In genomic region chr14:70640938-70641547, GRCh38 we compare ENCODE assay signal across 7 cellular contexts. TPM values are rescaled to one million over a fixed set of nuclear protein-coding genes. Genes with fewer than 3 reads are reported as not detected.
A peak's percentile ranks its signal among the peaks of the same experiment; 100 is the strongest.
DNase-seq lines count a peak whose midpoint lies in the region; ATAC-seq, FAIRE-seq and TF ChIP-seq lines count a peak whose summit lies in the region.

No MANE protein-coding gene starts in this region.

- H3K27me3 ChIP-seq in H7 (ENCODE audit: control insufficient read depth, insufficient read depth, low read length) (peaks cover 1% of the 10 kb centered on the region; the same call in 1 of the 2 replicates), dorsolateral prefrontal cortex (peaks cover 0 to 50% (median 3%) of the 10 kb centered on the region in 45 donors), stomach (peaks cover 0 to 46% (median 0%) of the 10 kb centered on the region in 3 donors)

- peak; percentile 64 for ATAC-seq in activated B cell treated with CpG ODN at 0.5 μM for 24 hours (ENCODE audit: low read depth)
- ATAC-seq in memory B cell (ENCODE audit: low read depth) = peak; percentile 66

- no peaks in the 10 kb centered on the region for H3K9me3 ChIP-seq in stomach

- H3K4me3 Mint-ChIP-seq in activated B cell treated with CpG ODN at 0.5 μM for 24 hours (peak overlapping the region; percentile 97), memory B cell (peak overlapping the region; percentile 90)

- H3K27ac Mint-ChIP-seq in activated B cell treated with CpG ODN at 0.5 μM for 24 hours (peak overlapping the region; percentile 97), memory B cell (peak overlapping the region; percentile 61)

- H3K4me3 ChIP-seq in H7 (ENCODE audit: insufficient read depth, low read depth, low read length) = peak overlapping the region; percentile 87
- H3K4me3 ChIP-seq in dorsolateral prefrontal cortex = peak overlapping the region in 58 of 59 donors; percentile 23 to 81 (median 66)
- H3K4me3 ChIP-seq in stomach = peak overlapping the region; percentile 66 to 92 (median 82)

- H3K4me1 ChIP-seq in stomach = peaks cover 7 to 36% (median 30%) of the 10 kb centered on the region in 4 donors

- peak; percentile 96 for FAIRE-seq in GM12892 (lab: Jason Lieb, UNC)

- peak overlapping the region in 4 of 59 donors; percentile 22 to 61 (median 42) for H3K27ac ChIP-seq in dorsolateral prefrontal cortex
- peak overlapping the region; percentile 56 to 86 (median 66) for H3K27ac ChIP-seq in stomach

- H3K36me3 ChIP-seq in H7 (replicated peaks; ENCODE audit: control insufficient read depth, insufficient read depth, low read length) = no peaks in the 10 kb centered on the region
- no peaks in the 10 kb centered on the region for H3K36me3 ChIP-seq in stomach

- intact Hi-C loops in activated B cell treated with CpG ODN at 0.5 μM for 24 hours (cut with micrococcal nuclease) (loop anchor here (1.0 to 2.0 kb wide), 5 partner anchors 19 to 168 kb away; partner anchors contain the start of genes MAP3K9 and MED6), dorsolateral prefrontal cortex (cut with DNase I) (no loop called here), stomach (cut with DNase I; ENCODE audit: low total_unique reads) (loop anchor here (10.0 kb wide), 1 partner anchor 74 kb away; no protein-coding TSS in a partner anchor)

- H3K36me3 Mint-ChIP-seq in activated B cell treated with CpG ODN at 0.5 μM for 24 hours (ENCODE audit: low read depth) (peaks cover 14% of the 10 kb centered on the region), memory B cell (peaks cover 5% of the 10 kb centered on the region)

- CTCF ChIA-PET in activated B cell treated with CpG ODN at 0.5 μM for 24 hours (lab: Charles Lee) = interaction anchor here (0.9 to 4.2 kb wide), 3 partner anchors 25 to 73 kb away, joined by 3 to 26 read pairs (median 3); no protein-coding TSS in a partner anchor

- DNase-seq in GM12892 (ENCODE audit: insufficient read length) (peak; percentile 50), H7 (peak; percentile 68), M059J (ENCODE audit: low read depth) (peak; percentile 41), activated B cell treated with CpG ODN at 0.5 μM for 24 hours (peak; percentile 51), dorsolateral prefrontal cortex (peak in 7 of 10 donors; percentile 24 to 58 (median 45)), memory B cell (ENCODE audit: low spot score in 2 of 2) (peak; percentile 28 to 37), stomach (peak; percentile 63)

- peaks cover 70% of the 10 kb centered on the region for H3K4me1 Mint-ChIP-seq in activated B cell treated with CpG ODN at 0.5 μM for 24 hours
- H3K4me1 Mint-ChIP-seq in memory B cell = peaks cover 40% of the 10 kb centered on the region

- TF ChIP-seq CTCF in activated B cell treated with CpG ODN at 0.5 μM for 24 hours (IDR thresholded peaks at IDR 0.05) (no peak), dorsolateral prefrontal cortex (IDR thresholded peaks at IDR 0.05 in 54 of 56, conservative IDR thresholded peaks at IDR 0.05 in 2 of 56; ENCODE audit: low read depth in 1 of 56, partially characterized antibody in 56 of 56) (no peak), stomach (IDR thresholded peaks at IDR 0.05) (no peak)

- POLR2A ChIA-PET in activated B cell treated with CpG ODN at 0.5 μM for 24 hours (lab: Charles Lee) = interaction anchor here (0.6 to 6.5 kb wide), 15 partner anchors 8 to 267 kb away, joined by 3 to 172 read pairs (median 8); partner anchors contain the start of genes MAP3K9, MED6 and PCNX1

- TF ChIP-seq EP300 in stomach (IDR thresholded peaks at IDR 0.05) = no peak

- WGBS in stomach, 5 donors = 0 to 1% (median 0%) methylated on average over 28 of the region's 28 CpGs

- no peaks in the 10 kb centered on the region for H3K27me3 Mint-ChIP-seq in activated B cell treated with CpG ODN at 0.5 μM for 24 hours
- no peaks in the 10 kb centered on the region for H3K27me3 Mint-ChIP-seq in memory B cell

- H3K9me3 Mint-ChIP-seq in activated B cell treated with CpG ODN at 0.5 μM for 24 hours = peaks cover 4% of the 10 kb centered on the region
- H3K9me3 Mint-ChIP-seq in memory B cell = peaks cover 2% of the 10 kb centered on the region

- TF ChIP-seq POLR2A in GM12892 (IDR thresholded peaks at IDR 0.05; ENCODE audit: low read depth, low read length) (peak; percentile 59), stomach (IDR thresholded peaks at IDR 0.05) (no peak)

RNA-seq across cellular contexts. Expression of gene TTC9, which starts 0.7 kb away (rescaled TPM):
- polyA plus RNA-seq in GM12892 (2012; ENCODE audit: missing spikeins) = 9.6 TPM
- total RNA-seq in H7 (2014; rRNA removed; shearing (Covaris generic)) = 12.1 and 14.9 TPM in 2 replicates
- total RNA-seq in M059J (2014; rRNA removed; shearing (Covaris generic)) = 0.07 and 1.3 TPM in 2 replicates
- total RNA-seq in activated B cell treated with CpG ODN at 0.5 μM for 24 hours (11.1 and 12.4 TPM in 2 replicates), dorsolateral prefrontal cortex (10 to 100 TPM in 115 of 120 experiments, 1 to 10 TPM in 5; 5.1 to 27.8 (median 17.5) TPM), stomach (1 to 10 TPM in 3 of 5 donors, not detected in 2; 1.8 to 7.1 (median 3.6) TPM)
- polyA plus RNA-seq in stomach = 1 to 10 TPM; 3.1 to 7.3 (median 5.9) TPM

RNA-seq across cellular contexts. Expression of gene MED6, which starts 40.6 kb away (rescaled TPM):
- polyA plus RNA-seq in GM12892 (2012; ENCODE audit: missing spikeins) = 47.6 TPM
- 29.5 and 38.8 TPM in 2 replicates for total RNA-seq in H7 (2014; rRNA removed; shearing (Covaris generic))
- total RNA-seq in M059J (2014; rRNA removed; shearing (Covaris generic)) = 37.2 and 37.8 TPM in 2 replicates
- 50.5 and 57.0 TPM in 2 replicates for total RNA-seq in activated B cell treated with CpG ODN at 0.5 μM for 24 hours
- total RNA-seq in dorsolateral prefrontal cortex = 10 to 100 TPM; 41.4 to 79.3 (median 65.8) TPM
- total RNA-seq in stomach = 10 to 100 TPM; 13.3 to 71.0 (median 48.4) TPM
- polyA plus RNA-seq in stomach = 10 to 100 TPM; 12.6 to 21.8 (median 14.6) TPM

Comparison
In these comparisons a context has a peak if more than half of its experiments do, and no peak if none do; other contexts are left out.
1. intact Hi-C loops: an anchor here in activated B cell treated with CpG ODN at 0.5 μM for 24 hours (1.0 to 2.0 kb wide) and stomach (10.0 kb wide); none called in dorsolateral prefrontal cortex.